Comparison of ENCODE assay signal across 25 cellular contexts in genomic region chr7:34740840-34741239, GRCh38.
DNase-seq lines count a peak whose midpoint lies in the region; ATAC-seq, FAIRE-seq and TF ChIP-seq lines count a peak whose summit lies in the region.
"Had no signal": no experiment of that assay in that cellular context is flagged by ENCODE, and none has a peak within 500 bp of the region (broad histone marks: within the 10 kb centered on the region; RNA-seq: fewer than 3 reads in every experiment).

No MANE protein-coding gene starts in this region.

- H3K79me2 ChIP-seq in MM.1S (ENCODE audit: low read length) = no peaks in the 10 kb centered on the region

- H3K36me3 ChIP-seq in MM.1S (replicated peaks; ENCODE audit: insufficient read depth, low read length) = no peaks in the 10 kb centered on the region
- H3K36me3 ChIP-seq: BLaER1 treated with 17β-estradiol and CSF1 and Interleukin-3, amounts not matched to agents 10 nM and 100 nM had no signal

- ATAC-seq in HG03354 (IDR thresholded peaks at IDR 0.05; ENCODE audit: poor library complexity, severe bottlenecking, unreplicated experiment) (no peak), GM21528 (IDR thresholded peaks at IDR 0.05; ENCODE audit: low FRiP score, unreplicated experiment) (no peak)
- ATAC-seq: A549, GM12878 had no signal

- H4K20me1 ChIP-seq in MM.1S (ENCODE audit: insufficient read depth, low read length) = no peaks in the 10 kb centered on the region
- H4K20me1 ChIP-seq: BLaER1 treated with 17β-estradiol and CSF1 and Interleukin-3, amounts not matched to agents 10 nM and 100 nM had no signal

- H3K9me3 ChIP-seq in MM.1S (replicated peaks; ENCODE audit: insufficient read depth, low read length) = no peaks in the 10 kb centered on the region

- peak; percentile 14 for DNase-seq in DMS53 (lab: John Stamatoyannopoulos, UW)
- no peak for DNase-seq in DMS53 treated with DMSO at 0.1 percent for 48 hours (lab: John Stamatoyannopoulos, UW; ENCODE audit: unreplicated experiment)
- DNase-seq in GM19239 (ENCODE audit: insufficient read length, low spot score) = no peak
- no peak for DNase-seq in MM.1S
- peak; percentile 31 for DNase-seq in myocyte (ENCODE audit: low read depth)
- DNase-seq in activated CD4-positive, CD25-positive, alpha-beta regulatory T cell (lab: John Stamatoyannopoulos, UW) = no peak
- DNase-seq: AML-193; CD4-positive, alpha-beta memory T cell; CD8-positive, alpha-beta memory T cell; COR-L47; DMS 273 treated with DMSO at 0.1 percent for 48 hours; DMS153; DMS79; DND-41; EL; GDM1 had no signal

- H3K4me3 ChIP-seq in MM.1S (ENCODE audit: low read length) = no peak overlapping the region
- H3K4me3 ChIP-seq: A549; BLaER1 treated with 17β-estradiol and CSF1 and Interleukin-3, amounts not matched to agents 10 nM and 100 nM; GM12878 had no signal

- no peak for TF ChIP-seq CTCF in MM.1S (IDR thresholded peaks at IDR 0.05; ENCODE audit: low read length)

- FAIRE-seq in GM19239 (lab: Jason Lieb, UNC) = peak; percentile 65
- FAIRE-seq: A549, GM12878, GM12892, GM18507 had no signal

- no peak overlapping the region for H3K9ac ChIP-seq in MM.1S (ENCODE audit: low read length)
- H3K9ac ChIP-seq: BLaER1 treated with 17β-estradiol and CSF1 and Interleukin-3, amounts not matched to agents 10 nM and 100 nM had no signal

- no peak overlapping the region for H3K4me2 ChIP-seq in MM.1S (ENCODE audit: low read depth, low read length)
- H3K4me2 ChIP-seq: A549; BLaER1 treated with 17β-estradiol and CSF1 and Interleukin-3, amounts not matched to agents 10 nM and 100 nM had no signal

- no peak overlapping the region for H2AFZ ChIP-seq in MM.1S (ENCODE audit: low read length)

- no peaks in the 10 kb centered on the region for H3K27me3 ChIP-seq in MM.1S (replicated peaks; ENCODE audit: insufficient read depth, low read length)
- H3K27me3 ChIP-seq: BLaER1 treated with 17β-estradiol and CSF1 and Interleukin-3, amounts not matched to agents 10 nM and 100 nM had no signal

- peak overlapping the region; percentile 63; the same call in 1 of the 2 replicates for H3K27ac ChIP-seq in MM.1S (ENCODE audit: low read length)
- H3K27ac ChIP-seq: 22Rv1; A549; BLaER1 treated with 17β-estradiol and CSF1 and Interleukin-3, amounts not matched to agents 10 nM and 100 nM; C4-2B had no signal

- H3K9me2 ChIP-seq in MM.1S (replicated peaks; ENCODE audit: insufficient read depth, low read length) = no peaks in the 10 kb centered on the region

- peaks cover 57% of the 10 kb centered on the region for H3K4me1 ChIP-seq in MM.1S (ENCODE audit: low read length)
- H3K4me1 ChIP-seq: A549; BLaER1 treated with 17β-estradiol and CSF1 and Interleukin-3, amounts not matched to agents 10 nM and 100 nM had no signal

- peaks cover 21% of the 10 kb centered on the region for H3F3A ChIP-seq in MM.1S (ENCODE audit: insufficient read depth, low read length)

Comparison
In these comparisons a context has a peak if more than half of its experiments do, and no peak if none do; other contexts are left out.
1. DNase-seq: peak in DMS53 (single experiment) and myocyte (single experiment); none in DMS53 treated with DMSO at 0.1 percent for 48 hours (single experiment), GM19239 (single experiment), MM.1S (single experiment) and activated CD4-positive, CD25-positive, alpha-beta regulatory T cell (0 of 4).